Comparison of ENCODE assay signal across 7 cellular contexts in genomic region chr1:234926252-234926573, GRCh38.
DNase-seq lines count a peak whose midpoint lies in the region; ATAC-seq, FAIRE-seq and TF ChIP-seq lines count a peak whose summit lies in the region.

No MANE protein-coding gene starts in this region.

- no peaks in the 10 kb centered on the region for H3K36me3 ChIP-seq in HCT116 (ENCODE audit: control insufficient read depth in 1 of 2, insufficient read depth in 2 of 2, low read length in 2 of 2)
- no peaks in the 10 kb centered on the region for H3K36me3 ChIP-seq in gastroesophageal sphincter
- no peaks in the 10 kb centered on the region for H3K36me3 ChIP-seq in small intestine (ENCODE audit: control insufficient read depth in 2 of 2, insufficient read depth in 2 of 2, low read length in 2 of 2)

- H3K27ac ChIP-seq in HCT116 (ENCODE audit: low read depth, low read length) (no peak overlapping the region), RWPE1 (peak overlapping the region; percentile 73), gastroesophageal sphincter (peak overlapping the region in 3 of 4 donors; percentile 21 to 65 (median 63)), small intestine (ENCODE audit: low read depth in 1 of 2, low read length in 1 of 2) (peak overlapping the region; percentile 27 to 86)

- TF ChIP-seq CTCF in HCT116 (IDR thresholded peaks at IDR 0.05 in 2 of 3, conservative IDR thresholded peaks at IDR 0.05 in 1 of 3; ENCODE audit: borderline replicate concordance in 1 of 3, insufficient read depth in 1 of 3, low read depth in 2 of 3, low read length in 2 of 3): no peak
- no peak for TF ChIP-seq CTCF in RWPE1 (conservative IDR thresholded peaks at IDR 0.05; ENCODE audit: low read depth)
- no peak for TF ChIP-seq CTCF in gastroesophageal sphincter (IDR thresholded peaks at IDR 0.05)

- peaks cover 8 to 11% of the 10 kb centered on the region in 2 experiments for H3K4me1 ChIP-seq in HCT116 (ENCODE audit: control insufficient read depth in 1 of 2, insufficient read depth in 2 of 2, low read length in 2 of 2)
- peaks cover 0 to 38% (median 12%) of the 10 kb centered on the region in 3 donors for H3K4me1 ChIP-seq in gastroesophageal sphincter
- peaks cover 0 to 5% of the 10 kb centered on the region in 2 donors for H3K4me1 ChIP-seq in small intestine (ENCODE audit: control insufficient read depth in 2 of 2, insufficient read depth in 1 of 2, low read depth in 1 of 2, low read length in 1 of 2)

- FAIRE-seq in small intestine (lab: Jason Lieb, UNC): no peak

- TF ChIP-seq POLR2A in HCT116 (IDR thresholded peaks at IDR 0.05; ENCODE audit: borderline replicate concordance, extremely low read depth, insufficient read depth, insufficient read length): no peak
- TF ChIP-seq POLR2A in gastroesophageal sphincter (IDR thresholded peaks at IDR 0.05): no peak

- ATAC-seq in HCT116 (no peak), gastroesophageal sphincter (no peak), HG03457 (IDR thresholded peaks at IDR 0.05; ENCODE audit: unreplicated experiment) (no peak), HG03439 (IDR thresholded peaks at IDR 0.05; ENCODE audit: unreplicated experiment) (no peak)

- no peak for DNase-seq in HCT116 (ENCODE audit: low read depth, low spot score)
- DNase-seq in RWPE1 (ENCODE audit: low spot score): no peak
- no peak for DNase-seq in small intestine
- DNase-seq in foreskin melanocyte: no peak

- H3K9me2 ChIP-seq in HCT116 (ENCODE audit: insufficient read depth): no peaks in the 10 kb centered on the region

- RAD21 ChIA-PET in HCT116 (lab: Charles Lee; ENCODE audit: low non-redundant PET in 1 of 2, low total read pairs in 2 of 2, uncharacterized antibody in 2 of 2, unreplicated experiment in 2 of 2): no interaction called here

- peak overlapping the region; percentile 33 for H3K4me2 ChIP-seq in HCT116 (ENCODE audit: low read length)

- POLR2A ChIA-PET in HCT116 (lab: Charles Lee): no interaction called here
- POLR2A ChIA-PET in RWPE1 (lab: Yijun Ruan, JAX; ENCODE audit: low non-redundant PET): no interaction called here

- H3K79me2 ChIP-seq in HCT116 (ENCODE audit: insufficient read depth, low read length): no peaks in the 10 kb centered on the region

- CTCF ChIA-PET in HCT116 (lab: Charles Lee): no interaction called here
- CTCF ChIA-PET in RWPE1 (lab: Yijun Ruan, JAX): interaction anchor here (0.7 kb wide), 1 partner anchor 440 kb away, joined by 7 read pairs; no protein-coding TSS in a partner anchor

- intact Hi-C loops in HCT116 (cut with micrococcal nuclease): no loop called here

- WGBS in gastroesophageal sphincter (ENCODE audit: low coverage in 1 of 2), 2 donors: 39 to 62% methylated on average over 3 to 4 of the region's 4 CpGs
- 40 to 69% (median 51%) methylated on average over 4 of the region's 4 CpGs for WGBS in small intestine, 3 donors

- H3K4me3 ChIP-seq in HCT116 (replicated peaks in 1 of 2; ENCODE audit: low read depth in 1 of 2, low read length in 2 of 2) (no peak overlapping the region), gastroesophageal sphincter (peak overlapping the region in 1 of 2 donors; percentile 14), small intestine (ENCODE audit: low read depth in 1 of 2, low read length in 2 of 2) (no peak overlapping the region)

- no peaks in the 10 kb centered on the region; the same call in 1 of the 2 replicates for H3K27me3 ChIP-seq in HCT116 (ENCODE audit: insufficient read depth, low read length)
- H3K27me3 ChIP-seq in gastroesophageal sphincter: no peaks in the 10 kb centered on the region
- H3K27me3 ChIP-seq in small intestine (ENCODE audit: control insufficient read depth in 2 of 2, insufficient read depth in 2 of 2, low read length in 2 of 2): no peaks in the 10 kb centered on the region

- TF ChIP-seq EP300 in gastroesophageal sphincter (IDR thresholded peaks at IDR 0.05): no peak

- H4K20me1 ChIP-seq in HCT116 (ENCODE audit: insufficient read depth): no peaks in the 10 kb centered on the region

- no peak overlapping the region for H2AFZ ChIP-seq in HCT116 (ENCODE audit: low read depth, low read length, poor library complexity, severe bottlenecking)

- H3K9ac ChIP-seq in HCT116 (ENCODE audit: low read length): no peak overlapping the region

- TF ChIP-seq RAD21 in HCT116 (IDR thresholded peaks at IDR 0.05; ENCODE audit: low read depth): no peak

- no peaks in the 10 kb centered on the region for H3K9me3 ChIP-seq in HCT116 (ENCODE audit: control insufficient read depth in 1 of 2, insufficient read depth in 1 of 2, low read depth in 1 of 2, low read length in 2 of 2)
- H3K9me3 ChIP-seq in gastroesophageal sphincter: no peaks in the 10 kb centered on the region
- H3K9me3 ChIP-seq in small intestine (ENCODE audit: control insufficient read depth, low read depth): no peaks in the 10 kb centered on the region

- no TSS peak for BruUV-seq in HCT116 (replicated peaks; lab: Mats Ljungman, UMichigan)

TF ChIP-seq in HCT116, 20 proteins besides CTCF, POLR2A, EP300 and RAD21:
- TF ChIP-seq SRF (IDR thresholded peaks at IDR 0.05; ENCODE audit: low read depth): no peak
- TF ChIP-seq, protein P1, sequence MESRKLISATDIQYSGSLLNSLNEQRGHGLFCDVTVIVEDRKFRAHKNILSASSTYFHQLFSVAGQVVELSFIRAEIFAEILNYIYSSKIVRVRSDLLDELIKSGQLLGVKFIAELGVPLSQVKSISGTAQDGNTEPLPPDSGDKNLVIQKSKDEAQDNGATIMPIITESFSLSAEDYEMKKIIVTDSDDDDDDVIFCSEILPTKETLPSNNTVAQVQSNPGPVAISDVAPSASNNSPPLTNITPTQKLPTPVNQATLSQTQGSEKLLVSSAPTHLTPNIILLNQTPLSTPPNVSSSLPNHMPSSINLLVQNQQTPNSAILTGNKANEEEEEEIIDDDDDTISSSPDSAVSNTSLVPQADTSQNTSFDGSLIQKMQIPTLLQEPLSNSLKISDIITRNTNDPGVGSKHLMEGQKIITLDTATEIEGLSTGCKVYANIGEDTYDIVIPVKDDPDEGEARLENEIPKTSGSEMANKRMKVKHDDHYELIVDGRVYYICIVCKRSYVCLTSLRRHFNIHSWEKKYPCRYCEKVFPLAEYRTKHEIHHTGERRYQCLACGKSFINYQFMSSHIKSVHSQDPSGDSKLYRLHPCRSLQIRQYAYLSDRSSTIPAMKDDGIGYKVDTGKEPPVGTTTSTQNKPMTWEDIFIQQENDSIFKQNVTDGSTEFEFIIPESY (IDR thresholded peaks at IDR 0.05; ENCODE audit: extremely low read depth, insufficient replicate concordance, low read length): no peak
- TF ChIP-seq CBX3 (IDR thresholded peaks at IDR 0.05; ENCODE audit: low read depth): no peak
